In the genomic region with DNA sequence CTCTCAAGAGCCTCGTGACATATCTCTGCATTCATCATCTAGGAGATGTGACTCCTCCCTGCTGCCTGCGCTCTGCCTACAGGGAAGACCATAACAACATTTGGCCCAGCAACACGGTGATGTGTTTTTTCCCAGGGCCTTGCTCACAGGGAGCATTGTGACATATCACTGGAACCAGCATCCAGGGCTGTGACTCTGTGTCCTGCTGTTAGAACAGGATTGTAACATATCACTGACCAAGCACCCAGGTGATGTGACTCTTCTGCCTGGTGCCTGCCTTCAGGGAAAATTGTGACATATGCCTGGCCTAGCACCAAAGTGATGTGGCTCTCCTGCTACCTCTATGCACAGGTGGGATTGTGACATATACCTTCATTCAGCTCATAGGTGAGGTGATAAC, we compare ENCODE assay signal across 5 cellular contexts.
"Had no signal": no experiment of that assay in that cellular context is flagged by ENCODE, and none has a peak within 500 bp of the region (broad histone marks: within the 10 kb centered on the region; RNA-seq: fewer than 3 reads in every experiment).

No MANE protein-coding gene starts in this region.

- DNase-seq: IMR-90, KBM-7, KG1 had no signal

- H3K27ac ChIP-seq: HL-60 had no signal

- H3K4me3 ChIP-seq: K562 had no signal
